Comparison of ENCODE assay signal across 1 cellular context in genomic region chrX:49171752-49172279, GRCh38.
TF ChIP-seq lines count a peak whose summit lies in the region.

Gene PLP2 (plus strand): TSS chrX:49171898. CDS start chrX:49172001, 103 bp downstream.

TF ChIP-seq in GM23338, 12 proteins besides CTCF, POLR2A, EP300 and RAD21 (continued from another document):
- TF ChIP-seq ZNF462 (CRISPR knock-in tag; IDR thresholded peaks at IDR 0.05), result no peak
- no peak for TF ChIP-seq STAT1 (IDR thresholded peaks at IDR 0.05; ENCODE audit: unreplicated experiment)
- no peak for TF ChIP-seq JUNB (IDR thresholded peaks at IDR 0.05; ENCODE audit: unreplicated experiment)
- no peak for TF ChIP-seq ETS1 (IDR thresholded peaks at IDR 0.05)
- TF ChIP-seq EZH2 (IDR thresholded peaks at IDR 0.05; ENCODE audit: low read depth, unreplicated experiment), result no peak
